18 cellular contexts compared by ENCODE assay signal in the genomic region with DNA sequence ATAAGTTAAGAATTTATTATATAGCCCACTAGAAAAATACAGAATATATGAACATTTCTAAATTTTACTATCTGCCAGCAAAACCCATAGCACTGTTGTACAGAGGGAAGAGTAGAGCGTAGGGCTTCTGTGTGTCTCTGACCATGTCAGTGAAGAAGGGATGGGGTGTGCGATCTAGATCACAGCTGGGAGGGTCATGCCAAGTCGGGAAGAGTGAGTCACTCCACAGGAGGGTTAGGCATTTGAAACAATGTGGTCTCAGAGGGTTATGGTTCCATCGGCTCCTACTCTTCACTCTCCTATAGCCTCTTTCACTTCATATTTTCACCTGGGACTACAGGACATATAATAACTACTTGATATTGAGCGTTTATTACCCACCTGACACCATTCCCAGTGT.
A peak's percentile ranks its signal among the peaks of the same experiment; 100 is the strongest.
DNase-seq lines count a peak whose midpoint lies in the region; ATAC-seq lines count a peak whose summit lies in the region.
"Had no signal": no experiment of that assay in that cellular context is flagged by ENCODE, and none has a peak within 500 bp of the region (broad histone marks: within the 10 kb centered on the region; RNA-seq: fewer than 3 reads in every experiment).

No MANE protein-coding gene starts in this region.

- no peak for ATAC-seq in left lobe of liver
- no peak for ATAC-seq in Right ventricle myocardium inferior
- ATAC-seq: left lung had no signal

- no peaks in the 10 kb centered on the region for H3K9me3 ChIP-seq in MG63
- H3K9me3 ChIP-seq: BE2C, esophagus muscularis mucosa, left lung, sigmoid colon had no signal

- WGBS in mesendoderm (ENCODE audit: extremely low coverage, insufficient coverage, low lambda C conversion rate) = no CpG with 5 or more reads among the region's 5 CpGs

- in situ Hi-C loops in KBM-7 (cut with MboI; ENCODE audit: low pct_unique_long_range_greater_than_20kb, low sequenced_read_pairs) = no loop called here

- no peak overlapping the region for H3K4me3 ChIP-seq in MG63
- H3K4me3 ChIP-seq in mesendoderm (ENCODE audit: low read length) = no peak overlapping the region
- H3K4me3 ChIP-seq: esophagus muscularis mucosa, left lung, sigmoid colon had no signal

- H3K4me2 ChIP-seq in mesendoderm (ENCODE audit: low read length) = no peak overlapping the region

- no peak overlapping the region for H4K8ac ChIP-seq in mesendoderm (ENCODE audit: low read depth, low read length)

- intact Hi-C loops in Right ventricle myocardium inferior (cut with DNase I) = no loop called here

- no peaks in the 10 kb centered on the region for H3K4me1 ChIP-seq in mesendoderm (ENCODE audit: control insufficient read depth, low read depth, low read length)
- H3K4me1 ChIP-seq: BE2C, esophagus muscularis mucosa, left lung, sigmoid colon had no signal

- H3K79me2 ChIP-seq in mesendoderm (ENCODE audit: control insufficient read depth, insufficient read depth, low read length) = no peaks in the 10 kb centered on the region

- no peak overlapping the region for H3K56ac ChIP-seq in mesendoderm (ENCODE audit: low read length)

- no peak overlapping the region for H3K9ac ChIP-seq in mesendoderm (ENCODE audit: low read length)

- H3K36me3 ChIP-seq in MG63 = no peaks in the 10 kb centered on the region
- no peaks in the 10 kb centered on the region for H3K36me3 ChIP-seq in mesendoderm (ENCODE audit: control insufficient read depth, insufficient read depth, low read length)
- H3K36me3 ChIP-seq: BE2C, esophagus muscularis mucosa, left lung, sigmoid colon had no signal

- H2BK120ac ChIP-seq in mesendoderm (ENCODE audit: low read depth, low read length) = no peak overlapping the region

- H3K27me3 ChIP-seq in MG63 (no peaks in the 10 kb centered on the region), mesendoderm (ENCODE audit: insufficient read depth, low read length, poor library complexity) (no peaks in the 10 kb centered on the region)
- H3K27me3 ChIP-seq: BE2C, esophagus muscularis mucosa, left lung, sigmoid colon had no signal

- no peak overlapping the region for H2AK5ac ChIP-seq in mesendoderm (ENCODE audit: low read length)

- H3K79me1 ChIP-seq in mesendoderm (ENCODE audit: low read length) = no peaks in the 10 kb centered on the region

- no peak overlapping the region for H3K18ac ChIP-seq in mesendoderm (ENCODE audit: low read length)

- H3K27ac ChIP-seq in mesendoderm (ENCODE audit: low read depth, low read length) = no peak overlapping the region
- H3K27ac ChIP-seq: esophagus muscularis mucosa, left lung, sigmoid colon had no signal

- DNase-seq in EH (ENCODE audit: low read depth) (peak; percentile 50), MG63 (peak; percentile 56), dermis microvascular lymphatic vessel endothelial cell (ENCODE audit: low read depth in 2 of 2) (peak; percentile 22 to 53), mesendoderm (peak; percentile 31), left lobe of liver (ENCODE audit: low spot score) (no peak), OCI-M2 (lab: John Stamatoyannopoulos, UW; ENCODE audit: unreplicated experiment) (no peak), Right ventricle myocardium inferior (ENCODE audit: missing footprints) (no peak), KBM-7 (no peak)
- DNase-seq: activated CD4-positive, alpha-beta T cell treated with anti-CD3 and anti-CD28 coated beads, Interleukin-2, amount 50 U/mL, for 48 hours; activated naive CD4-positive, alpha-beta T cell treated with anti-CD3 and anti-CD28 coated beads, Interleukin-2, amount 50 U/mL, for 16 hours; activated T-cell treated with anti-CD3 and anti-CD28 coated beads, Interleukin-2, amount 50 U/mL, for 1 hour; BE2C; left lung; NCI-H1092; sigmoid colon; stimulated activated CD4-positive, alpha-beta T cell treated with anti-CD3 and anti-CD28 coated beads, Interleukin-4, amount 100 ng/mL, for 1 hour; SW 1271 had no signal

- no peak overlapping the region for H4K5ac ChIP-seq in mesendoderm (ENCODE audit: low read length)

- H2BK5ac ChIP-seq in mesendoderm (ENCODE audit: low read length) = no peak overlapping the region

- H3K23ac ChIP-seq in mesendoderm (ENCODE audit: low read length) = no peak overlapping the region

- no peak overlapping the region for H3K4ac ChIP-seq in mesendoderm (ENCODE audit: low read depth, low read length)

- H2BK15ac ChIP-seq in mesendoderm (replicated peaks; ENCODE audit: low read depth) = no peak overlapping the region

Comparison
In these comparisons a context has a peak if more than half of its experiments do, and no peak if none do; other contexts are left out.
1. DNase-seq: peak in EH (single experiment), MG63 (single experiment), dermis microvascular lymphatic vessel endothelial cell (2 of 2) and mesendoderm (single experiment); none in left lobe of liver (single experiment), OCI-M2 (single experiment), Right ventricle myocardium inferior (single experiment) and KBM-7 (single experiment).